ENCODE assay signal across 7 cellular contexts in the genomic region with DNA sequence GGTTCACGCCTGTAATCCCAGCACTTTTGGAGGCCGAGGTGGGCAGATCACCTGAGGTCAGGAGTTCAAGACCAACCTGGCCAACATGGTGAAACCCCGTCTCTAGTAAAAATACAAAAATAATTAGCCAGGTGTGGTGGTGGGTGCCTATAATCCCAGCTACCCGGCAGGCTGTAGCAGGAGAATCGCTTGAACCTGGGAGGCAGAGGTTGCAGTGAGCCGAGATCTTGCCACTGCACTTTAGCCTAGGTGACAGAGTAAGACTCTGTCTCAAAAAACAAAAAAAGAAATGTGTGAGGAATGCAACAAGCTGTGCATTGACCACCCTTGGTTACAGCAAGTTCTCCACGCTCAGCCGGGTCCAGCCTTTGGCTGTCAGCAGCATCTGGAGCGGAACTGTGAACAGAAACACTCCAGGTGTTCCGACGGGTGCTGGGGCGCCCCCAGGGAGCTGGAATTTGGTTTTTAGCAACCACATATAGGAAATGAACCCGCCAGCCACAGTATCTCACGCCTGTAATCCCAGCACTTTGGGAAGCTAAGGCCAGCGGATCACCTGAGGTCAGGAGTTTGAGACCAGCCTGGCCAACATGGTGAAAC.
DNase-seq lines count a peak whose midpoint lies in the region; ATAC-seq, FAIRE-seq and TF ChIP-seq lines count a peak whose summit lies in the region.
"Not testable (repeated sequence)": the region's sequence is repeated elsewhere in the genome, so short reads cannot be mapped to it uniquely, and the experiment has no call there.

No MANE protein-coding gene starts in this region.

- H3K27me3 Mint-ChIP-seq in WTC11 (ENCODE audit: low read depth); nephron progenitor cell (ENCODE audit: low read depth, poor library complexity): not testable (repeated sequence)

- peaks cover 6 to 37% (median 15%) of the 10 kb centered on the region in 4 donors for H3K36me3 ChIP-seq in esophagus muscularis mucosa
- H3K36me3 ChIP-seq in kidney (ENCODE audit: control insufficient read depth in 1 of 2, insufficient read depth in 2 of 2, low read length in 2 of 2); thyroid gland: not testable (repeated sequence)

- not testable (repeated sequence) for TF ChIP-seq POLR2A in esophagus muscularis mucosa (IDR thresholded peaks at IDR 0.05; ENCODE audit: low read depth); thyroid gland (IDR thresholded peaks at IDR 0.05)

- H3K9ac ChIP-seq in kidney (ENCODE audit: low read length in 2 of 2) = not testable (repeated sequence)

- POLR2A ChIA-PET in WTC11 (lab: Charles Lee) = not testable (repeated sequence)

- H3K27me3 ChIP-seq in esophagus muscularis mucosa, thyroid gland: not testable (repeated sequence)

- not testable (repeated sequence) for FAIRE-seq in kidney (lab: Jason Lieb, UNC)

- peaks cover 14 to 79% (median 67%) of the 10 kb centered on the region in 4 donors for H3K4me1 ChIP-seq in esophagus muscularis mucosa
- peaks cover 19 to 30% of the 10 kb centered on the region in 2 donors for H3K4me1 ChIP-seq in kidney (ENCODE audit: control insufficient read depth in 1 of 2, insufficient read depth in 1 of 2, low read depth in 1 of 2, low read length in 2 of 2)
- H3K4me1 ChIP-seq in thyroid gland = peaks cover 51 to 56% of the 10 kb centered on the region in 2 donors

- not testable (repeated sequence) for ATAC-seq in WTC11

- intact Hi-C loops in esophagus muscularis mucosa (cut with DNase I); kidney (cut with DNase I); thyroid gland (cut with DNase I): not testable (repeated sequence)

- H3K27ac Mint-ChIP-seq in WTC11 = peak overlapping the region; percentile 49; the same call in 1 of the 2 replicates
- H3K27ac Mint-ChIP-seq in nephron progenitor cell = peak overlapping the region; percentile 71

- DNase-seq in Caki2 (ENCODE audit: low read depth) = peak; percentile 66
- peak; percentile 21 for DNase-seq in HK-2 (ENCODE audit: unreplicated experiment)
- not testable (repeated sequence) for DNase-seq in WTC11 (ENCODE audit: low spot score); esophagus muscularis mucosa (ENCODE audit: extremely low spot score)
- peak; percentile 75 for DNase-seq in kidney
- DNase-seq in nephron progenitor cell = peak; percentile 16
- peak; percentile 85 to 89 for DNase-seq in thyroid gland

- H3K36me3 Mint-ChIP-seq in WTC11; nephron progenitor cell (ENCODE audit: low read depth): not testable (repeated sequence)

- CTCF ChIA-PET in WTC11 (lab: Charles Lee) = interaction anchor here (0.9 kb wide), 2 partner anchors 39 to 371 kb away, joined by 4 to 7 read pairs; no protein-coding TSS in a partner anchor

- H3K4me1 Mint-ChIP-seq in WTC11, nephron progenitor cell: not testable (repeated sequence)

- H3K9me3 ChIP-seq in esophagus muscularis mucosa; kidney (ENCODE audit: control insufficient read depth in 1 of 2, low read length in 2 of 2); thyroid gland: not testable (repeated sequence)

- H3K27ac ChIP-seq in esophagus muscularis mucosa (replicated peaks in 1 of 4) (peak overlapping the region; percentile 78 to 87 (median 82)), kidney (ENCODE audit: low read depth in 2 of 2, low read length in 2 of 2) (peak overlapping the region in 1 of 2 donors; percentile 22), thyroid gland (peak overlapping the region; percentile 74 to 86 (median 84))

- WGBS in esophagus muscularis mucosa = 67% methylated on average over 11 of the region's 15 CpGs
- WGBS in thyroid gland, 2 donors = 48 to 68% methylated on average over 15 of the region's 15 CpGs

- H3K9me3 Mint-ChIP-seq in WTC11, nephron progenitor cell: not testable (repeated sequence)

- TF ChIP-seq EP300 in esophagus muscularis mucosa (IDR thresholded peaks at IDR 0.05) = not testable (repeated sequence)

- not testable (repeated sequence) for TF ChIP-seq CTCF in WTC11 (IDR thresholded peaks at IDR 0.05); esophagus muscularis mucosa (IDR thresholded peaks at IDR 0.05); kidney (IDR thresholded peaks at IDR 0.05; ENCODE audit: borderline replicate concordance, extremely low read depth, insufficient read depth); nephron progenitor cell (IDR thresholded peaks at IDR 0.05); thyroid gland (IDR thresholded peaks at IDR 0.05)

- H3K4me3 ChIP-seq in esophagus muscularis mucosa; kidney (ENCODE audit: low read length in 2 of 2); thyroid gland (replicated peaks in 1 of 3): not testable (repeated sequence)

- in situ Hi-C loops in Caki2 (cut with HindIII; ENCODE audit: low pct_unique_long_range_greater_than_20kb, low sequenced_read_pairs) = not testable (repeated sequence)

- H3K4me3 Mint-ChIP-seq in WTC11, nephron progenitor cell: not testable (repeated sequence)
